In the genomic region with DNA sequence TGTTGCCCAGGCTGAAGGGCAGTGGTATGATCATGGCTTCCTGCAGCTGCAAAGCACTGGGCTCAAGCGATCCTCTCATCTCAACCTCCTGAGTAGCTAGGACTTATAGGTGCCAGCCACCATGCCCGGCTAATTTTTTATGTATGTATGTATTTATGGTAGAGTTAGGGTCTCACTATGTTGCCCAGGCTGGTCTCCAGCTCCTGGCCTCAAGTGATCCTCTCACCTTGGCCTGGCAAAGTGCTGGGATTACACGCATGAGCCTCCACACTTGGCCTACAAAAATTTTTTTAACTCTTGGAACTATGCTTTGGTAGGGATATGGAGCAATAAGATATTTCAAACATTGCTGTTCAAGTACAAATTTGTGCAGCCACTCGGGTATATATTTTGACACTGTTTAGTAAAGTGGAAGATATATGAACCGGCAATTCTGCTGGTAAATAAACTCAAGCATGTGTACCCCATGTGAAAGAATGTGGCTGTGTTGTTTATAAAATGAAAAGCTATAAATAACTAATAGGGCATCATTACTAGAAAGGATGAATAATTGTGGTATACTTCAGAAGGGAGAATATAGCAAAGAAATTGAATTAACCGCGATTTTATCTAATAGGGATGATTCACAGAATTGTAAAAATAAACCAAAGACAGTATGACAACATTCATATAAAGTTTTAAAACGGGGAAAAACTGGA, we compare ENCODE assay signal across 1 cellular context.
TF ChIP-seq lines count a peak whose summit lies in the region.

No MANE protein-coding gene starts in this region.

TF ChIP-seq in K562, 482 proteins besides CTCF, POLR2A, EP300 and RAD21 (continued from another document):
- TF ChIP-seq, protein P1, sequence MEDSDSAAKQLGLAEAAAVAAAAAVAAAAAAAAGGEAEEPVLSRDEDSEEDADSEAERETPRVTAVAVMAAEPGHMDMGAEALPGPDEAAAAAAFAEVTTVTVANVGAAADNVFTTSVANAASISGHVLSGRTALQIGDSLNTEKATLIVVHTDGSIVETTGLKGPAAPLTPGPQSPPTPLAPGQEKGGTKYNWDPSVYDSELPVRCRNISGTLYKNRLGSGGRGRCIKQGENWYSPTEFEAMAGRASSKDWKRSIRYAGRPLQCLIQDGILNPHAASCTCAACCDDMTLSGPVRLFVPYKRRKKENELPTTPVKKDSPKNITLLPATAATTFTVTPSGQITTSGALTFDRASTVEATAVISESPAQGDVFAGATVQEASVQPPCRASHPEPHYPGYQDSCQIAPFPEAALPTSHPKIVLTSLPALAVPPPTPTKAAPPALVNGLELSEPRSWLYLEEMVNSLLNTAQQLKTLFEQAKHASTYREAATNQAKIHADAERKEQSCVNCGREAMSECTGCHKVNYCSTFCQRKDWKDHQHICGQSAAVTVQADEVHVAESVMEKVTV (CRISPR knock-in tag; IDR thresholded peaks at IDR 0.05) = no peak
- TF ChIP-seq ZNF121 (CRISPR knock-in tag; conservative IDR thresholded peaks at IDR 0.05) = peak; percentile 73
